1 cellular context compared by ENCODE assay signal in genomic region chr3:15205934-15206661, GRCh38.
TF ChIP-seq lines count a peak whose summit lies in the region.

Gene CAPN7 (plus strand): TSS chr3:15206246. CDS start chr3:15206496, 250 bp downstream.

TF ChIP-seq in K562, 482 proteins besides CTCF, POLR2A, EP300 and RAD21 (continued from another document and continues in another):
- TF ChIP-seq, protein P1, sequence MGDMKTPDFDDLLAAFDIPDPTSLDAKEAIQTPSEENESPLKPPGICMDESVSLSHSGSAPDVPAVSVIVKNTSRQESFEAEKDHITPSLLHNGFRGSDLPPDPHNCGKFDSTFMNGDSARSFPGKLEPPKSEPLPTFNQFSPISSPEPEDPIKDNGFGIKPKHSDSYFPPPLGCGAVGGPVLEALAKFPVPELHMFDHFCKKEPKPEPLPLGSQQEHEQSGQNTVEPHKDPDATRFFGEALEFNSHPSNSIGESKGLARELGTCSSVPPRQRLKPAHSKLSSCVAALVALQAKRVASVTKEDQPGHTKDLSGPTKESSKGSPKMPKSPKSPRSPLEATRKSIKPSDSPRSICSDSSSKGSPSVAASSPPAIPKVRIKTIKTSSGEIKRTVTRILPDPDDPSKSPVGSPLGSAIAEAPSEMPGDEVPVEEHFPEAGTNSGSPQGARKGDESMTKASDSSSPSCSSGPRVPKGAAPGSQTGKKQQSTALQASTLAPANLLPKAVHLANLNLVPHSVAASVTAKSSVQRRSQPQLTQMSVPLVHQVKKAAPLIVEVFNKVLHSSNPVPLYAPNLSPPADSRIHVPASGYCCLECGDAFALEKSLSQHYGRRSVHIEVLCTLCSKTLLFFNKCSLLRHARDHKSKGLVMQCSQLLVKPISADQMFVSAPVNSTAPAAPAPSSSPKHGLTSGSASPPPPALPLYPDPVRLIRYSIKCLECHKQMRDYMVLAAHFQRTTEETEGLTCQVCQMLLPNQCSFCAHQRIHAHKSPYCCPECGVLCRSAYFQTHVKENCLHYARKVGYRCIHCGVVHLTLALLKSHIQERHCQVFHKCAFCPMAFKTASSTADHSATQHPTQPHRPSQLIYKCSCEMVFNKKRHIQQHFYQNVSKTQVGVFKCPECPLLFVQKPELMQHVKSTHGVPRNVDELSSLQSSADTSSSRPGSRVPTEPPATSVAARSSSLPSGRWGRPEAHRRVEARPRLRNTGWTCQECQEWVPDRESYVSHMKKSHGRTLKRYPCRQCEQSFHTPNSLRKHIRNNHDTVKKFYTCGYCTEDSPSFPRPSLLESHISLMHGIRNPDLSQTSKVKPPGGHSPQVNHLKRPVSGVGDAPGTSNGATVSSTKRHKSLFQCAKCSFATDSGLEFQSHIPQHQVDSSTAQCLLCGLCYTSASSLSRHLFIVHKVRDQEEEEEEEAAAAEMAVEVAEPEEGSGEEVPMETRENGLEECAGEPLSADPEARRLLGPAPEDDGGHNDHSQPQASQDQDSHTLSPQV (IDR thresholded peaks at IDR 0.05), result peak; percentile 77
- TF ChIP-seq, protein P2, sequence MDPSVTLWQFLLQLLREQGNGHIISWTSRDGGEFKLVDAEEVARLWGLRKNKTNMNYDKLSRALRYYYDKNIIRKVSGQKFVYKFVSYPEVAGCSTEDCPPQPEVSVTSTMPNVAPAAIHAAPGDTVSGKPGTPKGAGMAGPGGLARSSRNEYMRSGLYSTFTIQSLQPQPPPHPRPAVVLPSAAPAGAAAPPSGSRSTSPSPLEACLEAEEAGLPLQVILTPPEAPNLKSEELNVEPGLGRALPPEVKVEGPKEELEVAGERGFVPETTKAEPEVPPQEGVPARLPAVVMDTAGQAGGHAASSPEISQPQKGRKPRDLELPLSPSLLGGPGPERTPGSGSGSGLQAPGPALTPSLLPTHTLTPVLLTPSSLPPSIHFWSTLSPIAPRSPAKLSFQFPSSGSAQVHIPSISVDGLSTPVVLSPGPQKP (CRISPR knock-in tag; IDR thresholded peaks at IDR 0.05), result no peak
- TF ChIP-seq SMARCE1 (IDR thresholded peaks at IDR 0.05), result peak; percentile 68; the same call in 1 of the 2 replicates
- no peak for TF ChIP-seq SMARCA4 (IDR thresholded peaks at IDR 0.05)
- TF ChIP-seq ZNF77 (CRISPR knock-in tag; IDR thresholded peaks at IDR 0.05), result no peak
- no peak for TF ChIP-seq ZNF780A (CRISPR knock-in tag; IDR thresholded peaks at IDR 0.05)
- peak; percentile 92 for TF ChIP-seq TOE1 (IDR thresholded peaks at IDR 0.05; ENCODE audit: borderline replicate concordance)
- no peak; the same call in 1 of the 2 replicates for TF ChIP-seq TOE1 (CRISPR knock-in tag; IDR thresholded peaks at IDR 0.05; ENCODE audit: borderline replicate concordance, low read depth)
- no peak for TF ChIP-seq PBX2 (CRISPR knock-in tag; IDR thresholded peaks at IDR 0.05; ENCODE audit: low read depth)
- TF ChIP-seq PBX2 (tag; conservative IDR thresholded peaks at IDR 0.05; ENCODE audit: low read depth), result no peak
- TF ChIP-seq, protein P3, sequence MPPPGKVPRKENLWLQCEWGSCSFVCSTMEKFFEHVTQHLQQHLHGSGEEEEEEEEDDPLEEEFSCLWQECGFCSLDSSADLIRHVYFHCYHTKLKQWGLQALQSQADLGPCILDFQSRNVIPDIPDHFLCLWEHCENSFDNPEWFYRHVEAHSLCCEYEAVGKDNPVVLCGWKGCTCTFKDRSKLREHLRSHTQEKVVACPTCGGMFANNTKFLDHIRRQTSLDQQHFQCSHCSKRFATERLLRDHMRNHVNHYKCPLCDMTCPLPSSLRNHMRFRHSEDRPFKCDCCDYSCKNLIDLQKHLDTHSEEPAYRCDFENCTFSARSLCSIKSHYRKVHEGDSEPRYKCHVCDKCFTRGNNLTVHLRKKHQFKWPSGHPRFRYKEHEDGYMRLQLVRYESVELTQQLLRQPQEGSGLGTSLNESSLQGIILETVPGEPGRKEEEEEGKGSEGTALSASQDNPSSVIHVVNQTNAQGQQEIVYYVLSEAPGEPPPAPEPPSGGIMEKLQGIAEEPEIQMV (tag; conservative IDR thresholded peaks at IDR 0.05; ENCODE audit: low read depth), result no peak
- no peak for TF ChIP-seq ZNF23 (CRISPR knock-in tag; IDR thresholded peaks at IDR 0.05)
- TF ChIP-seq ZNF134 (CRISPR knock-in tag; conservative IDR thresholded peaks at IDR 0.05), result peak; percentile 73
- no peak; the same call in 1 of the 2 replicates for TF ChIP-seq ZSCAN29 (IDR thresholded peaks at IDR 0.05)
- no peak for TF ChIP-seq POLR3A (IDR thresholded peaks at IDR 0.05; ENCODE audit: borderline replicate concordance, extremely low read depth, insufficient read depth, insufficient read length)
- TF ChIP-seq ZNF282 (CRISPR knock-in tag; IDR thresholded peaks at IDR 0.05), result peak; percentile 87
- no peak for TF ChIP-seq ILK (tag; IDR thresholded peaks at IDR 0.05; ENCODE audit: borderline replicate concordance, low read depth)
- no peak for TF ChIP-seq CC2D1A (IDR thresholded peaks at IDR 0.05)
- TF ChIP-seq NKRF (IDR thresholded peaks at IDR 0.05; ENCODE audit: borderline replicate concordance), result peak; percentile 41
- TF ChIP-seq CXXC5 (CRISPR knock-in tag; IDR thresholded peaks at IDR 0.05), result peak; percentile 98
- TF ChIP-seq ZBTB9 (CRISPR knock-in tag; IDR thresholded peaks at IDR 0.05), result peak; percentile 89; the same call in 1 of the 2 replicates
- TF ChIP-seq ARID3B (CRISPR knock-in tag; IDR thresholded peaks at IDR 0.05; ENCODE audit: borderline replicate concordance), result peak; percentile 17; the same call in 1 of the 2 replicates
- TF ChIP-seq, protein P4, sequence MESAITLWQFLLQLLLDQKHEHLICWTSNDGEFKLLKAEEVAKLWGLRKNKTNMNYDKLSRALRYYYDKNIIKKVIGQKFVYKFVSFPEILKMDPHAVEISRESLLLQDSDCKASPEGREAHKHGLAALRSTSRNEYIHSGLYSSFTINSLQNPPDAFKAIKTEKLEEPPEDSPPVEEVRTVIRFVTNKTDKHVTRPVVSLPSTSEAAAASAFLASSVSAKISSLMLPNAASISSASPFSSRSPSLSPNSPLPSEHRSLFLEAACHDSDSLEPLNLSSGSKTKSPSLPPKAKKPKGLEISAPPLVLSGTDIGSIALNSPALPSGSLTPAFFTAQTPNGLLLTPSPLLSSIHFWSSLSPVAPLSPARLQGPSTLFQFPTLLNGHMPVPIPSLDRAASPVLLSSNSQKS (CRISPR knock-in tag; IDR thresholded peaks at IDR 0.05), result 0 out of 2 replicates have a peak, but pooled peaks have one; percentile 59
- TF ChIP-seq CCNT2 (IDR thresholded peaks at IDR 0.05; ENCODE audit: borderline replicate concordance, extremely low read depth, insufficient read length, low read depth, low read length), result peak; percentile 76
- TF ChIP-seq FOXJ2 (tag; IDR thresholded peaks at IDR 0.05), result no peak
- TF ChIP-seq ZBTB7A (IDR thresholded peaks at IDR 0.05; ENCODE audit: borderline replicate concordance, control insufficient read depth, low read depth, low read length), result peak; percentile 91
- TF ChIP-seq ZNF398 (CRISPR knock-in tag; IDR thresholded peaks at IDR 0.05), result no peak
- peak; percentile 64 for TF ChIP-seq ZBTB17 (CRISPR knock-in tag; IDR thresholded peaks at IDR 0.05)
- no peak for TF ChIP-seq STAT6 (CRISPR knock-in tag; IDR thresholded peaks at IDR 0.05)
- TF ChIP-seq IRF2 (CRISPR knock-in tag; IDR thresholded peaks at IDR 0.05), result peak; percentile 81; the same call in 1 of the 2 replicates
- TF ChIP-seq, protein P5, sequence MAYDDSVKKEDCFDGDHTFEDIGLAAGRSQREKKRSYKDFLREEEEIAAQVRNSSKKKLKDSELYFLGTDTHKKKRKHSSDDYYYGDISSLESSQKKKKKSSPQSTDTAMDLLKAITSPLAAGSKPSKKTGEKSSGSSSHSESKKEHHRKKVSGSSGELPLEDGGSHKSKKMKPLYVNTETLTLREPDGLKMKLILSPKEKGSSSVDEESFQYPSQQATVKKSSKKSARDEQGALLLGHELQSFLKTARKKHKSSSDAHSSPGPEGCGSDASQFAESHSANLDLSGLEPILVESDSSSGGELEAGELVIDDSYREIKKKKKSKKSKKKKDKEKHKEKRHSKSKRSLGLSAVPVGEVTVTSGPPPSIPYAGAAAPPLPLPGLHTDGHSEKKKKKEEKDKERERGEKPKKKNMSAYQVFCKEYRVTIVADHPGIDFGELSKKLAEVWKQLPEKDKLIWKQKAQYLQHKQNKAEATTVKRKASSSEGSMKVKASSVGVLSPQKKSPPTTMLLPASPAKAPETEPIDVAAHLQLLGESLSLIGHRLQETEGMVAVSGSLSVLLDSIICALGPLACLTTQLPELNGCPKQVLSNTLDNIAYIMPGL (CRISPR knock-in tag; IDR thresholded peaks at IDR 0.05), result peak; percentile 63; the same call in 1 of the 2 replicates
- peak; percentile 43; the same call in 1 of the 2 replicates for TF ChIP-seq NFRKB (IDR thresholded peaks at IDR 0.05; ENCODE audit: low read depth)
- TF ChIP-seq BCOR (IDR thresholded peaks at IDR 0.05), result peak; percentile 30
- no peak for TF ChIP-seq ZNF384 (IDR thresholded peaks at IDR 0.05; ENCODE audit: low read depth, low read length)
